1 cellular context compared by ENCODE assay signal in the genomic region with DNA sequence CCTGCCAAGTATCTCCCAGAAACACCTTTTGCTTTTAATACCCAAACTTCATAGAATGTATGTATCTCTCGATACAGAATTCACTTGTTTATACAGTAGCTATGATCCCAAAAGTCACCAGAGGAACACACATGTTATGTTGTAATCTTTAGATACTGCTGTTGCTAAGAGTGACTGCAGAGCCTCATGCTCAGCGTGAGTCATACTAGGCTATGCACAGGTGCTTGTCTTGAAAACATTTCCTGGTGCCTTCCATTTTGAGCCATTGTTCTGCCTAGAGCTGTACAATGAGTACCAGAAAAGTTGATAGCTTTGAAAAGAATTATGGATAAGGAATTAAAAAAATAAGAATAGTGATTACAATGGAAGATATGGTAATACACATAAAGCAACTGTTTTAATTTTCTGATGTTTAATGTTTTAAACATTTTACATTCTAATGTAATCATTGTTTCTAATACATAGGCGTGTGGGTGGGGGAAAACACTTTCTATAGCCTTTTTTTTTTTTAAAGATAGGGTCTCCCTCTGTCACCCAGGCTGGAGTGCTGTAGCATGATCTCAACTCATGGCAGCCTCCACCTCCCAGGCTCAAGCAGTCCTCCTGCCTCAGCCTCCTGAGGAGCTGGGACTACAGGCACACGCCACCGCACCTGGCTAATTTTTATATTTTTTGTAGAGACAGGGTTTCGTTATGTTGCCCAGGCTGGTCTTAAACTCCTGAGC.
TF ChIP-seq lines count a peak whose summit lies in the region.

No MANE protein-coding gene starts in this region.

TF ChIP-seq in SK-N-SH treated with all-trans-retinoic acid at 6 μM for 48 hours, 23 proteins besides CTCF, POLR2A, EP300 and RAD21 (continued from another document):
- TF ChIP-seq, protein P1, sequence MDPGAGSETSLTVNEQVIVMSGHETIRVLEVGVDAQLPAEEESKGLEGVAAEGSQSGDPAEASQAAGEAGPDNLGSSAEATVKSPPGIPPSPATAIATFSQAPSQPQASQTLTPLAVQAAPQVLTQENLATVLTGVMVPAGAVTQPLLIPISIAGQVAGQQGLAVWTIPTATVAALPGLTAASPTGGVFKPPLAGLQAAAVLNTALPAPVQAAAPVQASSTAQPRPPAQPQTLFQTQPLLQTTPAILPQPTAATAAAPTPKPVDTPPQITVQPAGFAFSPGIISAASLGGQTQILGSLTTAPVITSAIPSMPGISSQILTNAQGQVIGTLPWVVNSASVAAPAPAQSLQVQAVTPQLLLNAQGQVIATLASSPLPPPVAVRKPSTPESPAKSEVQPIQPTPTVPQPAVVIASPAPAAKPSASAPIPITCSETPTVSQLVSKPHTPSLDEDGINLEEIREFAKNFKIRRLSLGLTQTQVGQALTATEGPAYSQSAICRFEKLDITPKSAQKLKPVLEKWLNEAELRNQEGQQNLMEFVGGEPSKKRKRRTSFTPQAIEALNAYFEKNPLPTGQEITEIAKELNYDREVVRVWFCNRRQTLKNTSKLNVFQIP (CRISPR knock-in tag; IDR thresholded peaks at IDR 0.05; ENCODE audit: borderline replicate concordance, low read depth): no peak
- TF ChIP-seq, protein P2, sequence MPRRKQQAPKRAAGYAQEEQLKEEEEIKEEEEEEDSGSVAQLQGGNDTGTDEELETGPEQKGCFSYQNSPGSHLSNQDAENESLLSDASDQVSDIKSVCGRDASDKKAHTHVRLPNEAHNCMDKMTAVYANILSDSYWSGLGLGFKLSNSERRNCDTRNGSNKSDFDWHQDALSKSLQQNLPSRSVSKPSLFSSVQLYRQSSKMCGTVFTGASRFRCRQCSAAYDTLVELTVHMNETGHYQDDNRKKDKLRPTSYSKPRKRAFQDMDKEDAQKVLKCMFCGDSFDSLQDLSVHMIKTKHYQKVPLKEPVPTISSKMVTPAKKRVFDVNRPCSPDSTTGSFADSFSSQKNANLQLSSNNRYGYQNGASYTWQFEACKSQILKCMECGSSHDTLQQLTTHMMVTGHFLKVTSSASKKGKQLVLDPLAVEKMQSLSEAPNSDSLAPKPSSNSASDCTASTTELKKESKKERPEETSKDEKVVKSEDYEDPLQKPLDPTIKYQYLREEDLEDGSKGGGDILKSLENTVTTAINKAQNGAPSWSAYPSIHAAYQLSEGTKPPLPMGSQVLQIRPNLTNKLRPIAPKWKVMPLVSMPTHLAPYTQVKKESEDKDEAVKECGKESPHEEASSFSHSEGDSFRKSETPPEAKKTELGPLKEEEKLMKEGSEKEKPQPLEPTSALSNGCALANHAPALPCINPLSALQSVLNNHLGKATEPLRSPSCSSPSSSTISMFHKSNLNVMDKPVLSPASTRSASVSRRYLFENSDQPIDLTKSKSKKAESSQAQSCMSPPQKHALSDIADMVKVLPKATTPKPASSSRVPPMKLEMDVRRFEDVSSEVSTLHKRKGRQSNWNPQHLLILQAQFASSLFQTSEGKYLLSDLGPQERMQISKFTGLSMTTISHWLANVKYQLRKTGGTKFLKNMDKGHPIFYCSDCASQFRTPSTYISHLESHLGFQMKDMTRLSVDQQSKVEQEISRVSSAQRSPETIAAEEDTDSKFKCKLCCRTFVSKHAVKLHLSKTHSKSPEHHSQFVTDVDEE (CRISPR knock-in tag; IDR thresholded peaks at IDR 0.05): no peak
- TF ChIP-seq ZNF565 (CRISPR knock-in tag; conservative IDR thresholded peaks at IDR 0.05; ENCODE audit: low read depth) (no peak), TOX (CRISPR knock-in tag; IDR thresholded peaks at IDR 0.05; ENCODE audit: borderline replicate concordance) (no peak), GLIS3 (CRISPR knock-in tag; IDR thresholded peaks at IDR 0.05) (no peak), ISL1 (CRISPR knock-in tag; IDR thresholded peaks at IDR 0.05) (no peak)
